In genomic region chr1:107450899-107451664, GRCh38 we compare ENCODE assay signal across 1 cellular context.
TF ChIP-seq lines count a peak whose summit lies in the region.

No MANE protein-coding gene starts in this region.

TF ChIP-seq in SK-N-SH, 30 proteins besides CTCF, POLR2A, EP300 and RAD21 (continued from another document):
- no peak for TF ChIP-seq ZBTB33 (IDR thresholded peaks at IDR 0.05; ENCODE audit: borderline replicate concordance, low read depth)
- no peak for TF ChIP-seq ELF1 (IDR thresholded peaks at IDR 0.05)
- no peak for TF ChIP-seq SIN3A (IDR thresholded peaks at IDR 0.05; ENCODE audit: borderline replicate concordance, low read depth, low read length)
- no peak for TF ChIP-seq USF2 (IDR thresholded peaks at IDR 0.05; ENCODE audit: borderline replicate concordance, low read depth, low read length)
- no peak for TF ChIP-seq IRF3 (IDR thresholded peaks at IDR 0.05; ENCODE audit: low read depth, low read length)
- TF ChIP-seq MAX (IDR thresholded peaks at IDR 0.05; ENCODE audit: low read depth), result no peak
- no peak for TF ChIP-seq TEAD4 (IDR thresholded peaks at IDR 0.05; ENCODE audit: borderline replicate concordance, insufficient read depth)
